In genomic region chr4:183556947-183557346, GRCh38 we compare ENCODE assay signal across 33 cellular contexts.
"Had no signal": no experiment of that assay in that cellular context is flagged by ENCODE, and none has a peak within 500 bp of the region (broad histone marks: within the 10 kb centered on the region; RNA-seq: fewer than 3 reads in every experiment).

No MANE protein-coding gene starts in this region.

- H3K4me1 Mint-ChIP-seq: activated CD4-positive, alpha-beta memory T cell treated with anti-CD3 and anti-CD28 coated beads, Interleukin-2, amount 10 ng/mL, durations not matched to agents 7 days and 5 days; activated CD4-positive, alpha-beta T cell treated with anti-CD3 and anti-CD28 coated beads for 36 hours; activated CD4-positive, alpha-beta T cell treated with anti-CD3 and anti-CD28 coated beads, Interleukin-2, amount 10 ng/mL, durations not matched to agents 7 days and 5 days; activated CD8-positive, alpha-beta memory T cell treated with anti-CD3 and anti-CD28 coated beads, Interleukin-2, amount 10 ng/mL, durations not matched to agents 7 days and 5 days; activated naive CD4-positive, alpha-beta T cell treated with anti-CD3 and anti-CD28 coated beads, Interleukin-2, amount 10 ng/mL, durations not matched to agents 7 days and 5 days; activated naive CD4-positive, alpha-beta T cell treated with anti-CD3 and anti-CD28 coated beads, Interleukin-2, amount 50 U/mL, for 24 hours had no signal

- H3K4me3 Mint-ChIP-seq: activated CD4-positive, alpha-beta memory T cell treated with anti-CD3 and anti-CD28 coated beads, Interleukin-2, amount 10 ng/mL, durations not matched to agents 7 days and 5 days; activated CD4-positive, alpha-beta T cell treated with anti-CD3 and anti-CD28 coated beads for 36 hours; activated CD4-positive, alpha-beta T cell treated with anti-CD3 and anti-CD28 coated beads, Interleukin-2, amount 10 ng/mL, durations not matched to agents 7 days and 5 days; activated CD8-positive, alpha-beta memory T cell treated with anti-CD3 and anti-CD28 coated beads, Interleukin-2, amount 10 ng/mL, durations not matched to agents 7 days and 5 days; activated CD8-positive, alpha-beta T cell treated with anti-CD3 and anti-CD28 coated beads, Interleukin-2, amount 10 ng/mL, durations not matched to agents 7 days and 5 days; activated naive CD4-positive, alpha-beta T cell treated with anti-CD3 and anti-CD28 coated beads, Interleukin-2, amount 10 ng/mL, durations not matched to agents 7 days and 5 days; activated naive CD4-positive, alpha-beta T cell treated with anti-CD3 and anti-CD28 coated beads, Interleukin-2, amount 50 U/mL, for 24 hours; activated naive CD8-positive, alpha-beta T cell; activated T-cell treated with anti-CD3 and anti-CD28 coated beads, Interleukin-2, amount 50 U/mL, for 24 hours; T-helper 1 cell treated with Interleukin-12 subunit alpha and Interleukin-12 subunit beta and Interleukin-4 antibody, amounts not matched to agents 30 μg/mL and 1 μg/mL, for 36 hours; T-helper 2 cell treated with Interferon-gamma antibody and Interleukin-4, amounts not matched to agents 5 μg/mL and 100 μg/mL, for 36 hours had no signal

- ATAC-seq: activated CD4-positive, alpha-beta T cell treated with anti-CD3 and anti-CD28 coated beads for 36 hours; activated CD4-positive, CD25-positive, alpha-beta regulatory T cell treated with anti-CD3 and anti-CD28 coated beads, Interleukin-2, amount 50 U/mL, for 24 hours; activated CD8-positive, alpha-beta memory T cell treated with anti-CD3 and anti-CD28 coated beads, Interleukin-2, amount 10 ng/mL, durations not matched to agents 7 days and 5 days; activated CD8-positive, alpha-beta T cell treated with anti-CD3 and anti-CD28 coated beads, Interleukin-2, amount 10 ng/mL, durations not matched to agents 7 days and 5 days; body of pancreas had no signal

- DNase-seq: activated CD4-positive, alpha-beta memory T cell treated with anti-CD3 and anti-CD28 coated beads, Interleukin-2, amount 10 ng/mL, durations not matched to agents 7 days and 5 days; activated CD4-positive, alpha-beta T cell treated with anti-CD3 and anti-CD28 coated beads for 1 hour; activated CD4-positive, alpha-beta T cell treated with anti-CD3 and anti-CD28 coated beads for 36 hours; activated CD4-positive, alpha-beta T cell treated with anti-CD3 and anti-CD28 coated beads for 48 hours; activated CD4-positive, alpha-beta T cell treated with anti-CD3 and anti-CD28 coated beads, Interleukin-2, amount 10 ng/mL, durations not matched to agents 7 days and 5 days; activated CD4-positive, alpha-beta T cell treated with anti-CD3 and anti-CD28 coated beads, Interleukin-2, amount 50 U/mL, for 48 hours; activated CD4-positive, CD25-positive, alpha-beta regulatory T cell; activated CD8-positive, alpha-beta memory T cell treated with anti-CD3 and anti-CD28 coated beads for 24 hours; activated CD8-positive, alpha-beta memory T cell treated with anti-CD3 and anti-CD28 coated beads, Interleukin-2, amount 10 ng/mL, durations not matched to agents 7 days and 5 days; activated CD8-positive, alpha-beta memory T cell treated with anti-CD3 and anti-CD28 coated beads, Interleukin-2, amount 50 U/mL, for 48 hours; activated CD8-positive, alpha-beta T cell treated with anti-CD3 and anti-CD28 coated beads, Interleukin-2, amount 10 ng/mL, durations not matched to agents 7 days and 5 days; activated effector memory CD4-positive, alpha-beta T cell treated with Interleukin-2 at 50 U/mL for 16 hours; activated gamma-delta T cell; activated naive CD4-positive, alpha-beta T cell treated with anti-CD3 and anti-CD28 coated beads, Interleukin-2, amount 10 ng/mL, durations not matched to agents 7 days and 5 days; activated naive CD4-positive, alpha-beta T cell treated with Interleukin-2 at 50 U/mL for 16 hours; activated T-cell treated with anti-CD3 and anti-CD28 coated beads, Interleukin-2, amount 50 U/mL, for 24 hours; activated T-cell treated with anti-CD3 and anti-CD28 coated beads, Interleukin-2, amount 50 U/mL, for 48 hours; adrenal gland; amniotic stem cell; aorta; body of pancreas; brain microvascular endothelial cell; central memory CD4-positive, alpha-beta T cell; T-helper 1 cell; T-helper 2 cell; T-helper 9 cell had no signal

- H3K9me3 Mint-ChIP-seq: activated naive CD4-positive, alpha-beta T cell treated with anti-CD3 and anti-CD28 coated beads, Interleukin-2, amount 50 U/mL, for 24 hours had no signal

- H3K36me3 Mint-ChIP-seq: activated naive CD4-positive, alpha-beta T cell treated with anti-CD3 and anti-CD28 coated beads, Interleukin-2, amount 10 ng/mL, durations not matched to agents 7 days and 5 days; activated naive CD4-positive, alpha-beta T cell treated with anti-CD3 and anti-CD28 coated beads, Interleukin-2, amount 50 U/mL, for 24 hours; activated naive CD8-positive, alpha-beta T cell had no signal

- H3K27ac Mint-ChIP-seq: activated CD4-positive, alpha-beta memory T cell treated with anti-CD3 and anti-CD28 coated beads, Interleukin-2, amount 10 ng/mL, durations not matched to agents 7 days and 5 days; activated CD4-positive, alpha-beta T cell treated with anti-CD3 and anti-CD28 coated beads for 36 hours; activated CD4-positive, alpha-beta T cell treated with anti-CD3 and anti-CD28 coated beads, Interleukin-2, amount 10 ng/mL, durations not matched to agents 7 days and 5 days; activated CD8-positive, alpha-beta memory T cell treated with anti-CD3 and anti-CD28 coated beads, Interleukin-2, amount 10 ng/mL, durations not matched to agents 7 days and 5 days; activated CD8-positive, alpha-beta T cell treated with anti-CD3 and anti-CD28 coated beads, Interleukin-2, amount 10 ng/mL, durations not matched to agents 7 days and 5 days; activated naive CD4-positive, alpha-beta T cell treated with anti-CD3 and anti-CD28 coated beads, Interleukin-2, amount 10 ng/mL, durations not matched to agents 7 days and 5 days; activated naive CD4-positive, alpha-beta T cell treated with anti-CD3 and anti-CD28 coated beads, Interleukin-2, amount 50 U/mL, for 24 hours; activated naive CD8-positive, alpha-beta T cell; activated T-cell treated with anti-CD3 and anti-CD28 coated beads, Interleukin-2, amount 50 U/mL, for 24 hours; activated T-helper 2 cell treated with anti-CD3 and anti-CD28 coated beads, Interferon-gamma antibody, Interleukin-2, Interleukin-4, amounts not matched to agents 10 μg/mL and 5 μg/mL and 100 μg/mL, durations not matched to agents 14 hours and 24 hours and 36 hours; T-helper 1 cell treated with Interleukin-12 subunit alpha and Interleukin-12 subunit beta and Interleukin-4 antibody, amounts not matched to agents 30 μg/mL and 1 μg/mL, for 36 hours; T-helper 2 cell treated with Interferon-gamma antibody and Interleukin-4, amounts not matched to agents 5 μg/mL and 100 μg/mL, for 36 hours had no signal

- H3K27ac ChIP-seq: adrenal gland, body of pancreas, brain microvascular endothelial cell, breast epithelium had no signal

- H3K27me3 Mint-ChIP-seq: activated CD4-positive, alpha-beta memory T cell treated with anti-CD3 and anti-CD28 coated beads, Interleukin-2, amount 10 ng/mL, durations not matched to agents 7 days and 5 days; activated naive CD4-positive, alpha-beta T cell treated with anti-CD3 and anti-CD28 coated beads, Interleukin-2, amount 50 U/mL, for 24 hours had no signal
